25 cellular contexts compared by ENCODE assay signal in genomic region chr4:144723471-144723870, GRCh38.
"Had no signal": no experiment of that assay in that cellular context is flagged by ENCODE, and none has a peak within 500 bp of the region (broad histone marks: within the 10 kb centered on the region; RNA-seq: fewer than 3 reads in every experiment).

No MANE protein-coding gene starts in this region.

- H3K27me3 ChIP-seq: neutrophil, right lobe of liver, suprapubic skin, testis, tibial artery, transverse colon, upper lobe of right lung, uterus had no signal

- H3K4me3 ChIP-seq: psoas muscle, right lobe of liver, suprapubic skin, testis, tibial artery, transverse colon, upper lobe of right lung, uterus had no signal

- ATAC-seq: naive thymus-derived CD8-positive, alpha-beta T cell; natural killer cell treated with Interleukin-12 subunit alpha and Interleukin-12 subunit beta and Interleukin-15 and Interleukin-18, amount 100 ng/mL, for 72 hours; psoas muscle; right cardiac atrium; right lobe of liver; stimulated activated effector memory CD8-positive, alpha-beta T cell treated with anti-CD3 and anti-CD28 coated beads, Interleukin-12 subunit alpha, Interleukin-12 subunit beta, amount 100 ng/mL, for 72 hours; stimulated activated naive B cell treated with anti-CD40 and anti-IgM and Interleukin-4, amounts not matched to agents 10 μg/mL and 1 μg/mL and 100 μg/mL, for 72 hours; upper lobe of right lung had no signal

- H3K27ac ChIP-seq: neutrophil, parathyroid adenoma, psoas muscle, right lobe of liver, suprapubic skin, testis, tibial artery, transverse colon, upper lobe of right lung, uterus had no signal

- H3K36me3 ChIP-seq: neutrophil, right lobe of liver, suprapubic skin, tibial artery, transverse colon, uterus had no signal

- H3K9me3 ChIP-seq: neutrophil, psoas muscle, right lobe of liver, suprapubic skin, testis, tibial artery, transverse colon, upper lobe of right lung, uterus had no signal

- H3K4me1 ChIP-seq: parathyroid adenoma, psoas muscle, right lobe of liver, testis, tibial artery, transverse colon, upper lobe of right lung, uterus had no signal

- DNase-seq: naive B cell; naive thymus-derived CD8-positive, alpha-beta T cell; nephron progenitor cell; nucleus accumbens; posterior cingulate gyrus; psoas muscle; right cardiac atrium; right lobe of liver; small intestine; stimulated activated CD4-positive, alpha-beta T cell treated with anti-CD3 and anti-CD28 coated beads, Interleukin-12 subunit alpha, Interleukin-12 subunit beta, amount 100 ng/mL, for 4 hours; stimulated activated CD4-positive, alpha-beta T cell treated with anti-CD3 and anti-CD28 coated beads, Interleukin-1b, Interleukin-23, amount 100 ng/mL, for 48 hours; stimulated activated CD4-positive, alpha-beta T cell treated with anti-CD3 and anti-CD28 coated beads, Interleukin-4, amount 100 ng/mL, for 1 hour; stimulated activated naive B cell treated with anti-CD40 and anti-IgM and Interleukin-4, amounts not matched to agents 10 μg/mL and 1 μg/mL and 100 μg/mL, for 72 hours; stimulated activated naive CD4-positive, alpha-beta T cell treated with Interleukin-2 at 50 U/mL for 16 hours; substantia nigra; testis; tibial artery; transverse colon; upper lobe of right lung; uterus had no signal
